14 cellular contexts compared by ENCODE assay signal in genomic region chr1:1852619-1853414, GRCh38. TPM values are rescaled to one million over a fixed set of nuclear protein-coding genes. Genes with fewer than 3 reads are reported as not detected.
A peak's percentile ranks its signal among the peaks of the same experiment; 100 is the strongest.
DNase-seq lines count a peak whose midpoint lies in the region; ATAC-seq and TF ChIP-seq lines count a peak whose summit lies in the region.
"Had no signal": no experiment of that assay in that cellular context is flagged by ENCODE, and none has a peak within 500 bp of the region (broad histone marks: within the 10 kb centered on the region; RNA-seq: fewer than 3 reads in every experiment).

No MANE protein-coding gene starts in this region.

- H3K27ac Mint-ChIP-seq in CD14-positive monocyte (peak overlapping the region in 6 of 7 donors; percentile 0 to 72 (median 30)), neural progenitor cell (peak overlapping the region; percentile 2)
- peak overlapping the region; percentile 52 for H3K27ac Mint-ChIP-seq in central memory CD8-positive, alpha-beta T cell (ENCODE audit: low read depth)

- H3K4me1 ChIP-seq in OCI-LY1 (ENCODE audit: insufficient read depth, low read length, severe bottlenecking), result peaks cover 79% of the 10 kb centered on the region
- H3K4me1 ChIP-seq in neural progenitor cell, result peaks cover 16% of the 10 kb centered on the region

- no peak for ATAC-seq in central memory CD8-positive, alpha-beta T cell (replicated peaks; ENCODE audit: extremely low read depth, poor library complexity, severe bottlenecking)
- ATAC-seq: psoas muscle had no signal

- H3K9ac ChIP-seq in OCI-LY1 (ENCODE audit: low read length), result no peak overlapping the region; the same call in 1 of the 2 replicates
- H3K9ac ChIP-seq in neural progenitor cell, result no peak overlapping the region

- H3K9me2 ChIP-seq in OCI-LY1 (ENCODE audit: low read depth, low read length), result no peaks in the 10 kb centered on the region

- no peak overlapping the region for H2AFZ ChIP-seq in OCI-LY1 (ENCODE audit: low read length)
- H2AFZ ChIP-seq in neural progenitor cell (replicated peaks), result no peak overlapping the region

- H3K4me3 Mint-ChIP-seq in CD14-positive monocyte (no peak overlapping the region), neural progenitor cell (no peak overlapping the region)
- H3K4me3 Mint-ChIP-seq in central memory CD8-positive, alpha-beta T cell, result no peak overlapping the region

- H3F3A ChIP-seq in OCI-LY1 (ENCODE audit: insufficient read depth, low read length), result peaks cover 3% of the 10 kb centered on the region; the same call in 1 of the 2 replicates
- peaks cover 37% of the 10 kb centered on the region for H3F3A ChIP-seq in neural progenitor cell (ENCODE audit: low read depth)

- H3K27me3 ChIP-seq in OCI-LY1 (ENCODE audit: insufficient read depth, low read length) (no peaks in the 10 kb centered on the region), neural progenitor cell (no peaks in the 10 kb centered on the region)

- no peaks in the 10 kb centered on the region for H3K9me3 Mint-ChIP-seq in CD14-positive monocyte
- no peaks in the 10 kb centered on the region for H3K9me3 Mint-ChIP-seq in central memory CD8-positive, alpha-beta T cell
- H3K9me3 Mint-ChIP-seq in neural progenitor cell, result no peaks in the 10 kb centered on the region

- no peaks in the 10 kb centered on the region for H4K20me1 ChIP-seq in OCI-LY1 (ENCODE audit: insufficient read depth, low read length)
- peaks cover 100% of the 10 kb centered on the region for H4K20me1 ChIP-seq in neural progenitor cell (ENCODE audit: low read depth)

- no peak for DNase-seq in CD14-positive monocyte (ENCODE audit: low spot score)
- DNase-seq in central memory CD8-positive, alpha-beta T cell (ENCODE audit: low spot score in 2 of 2), result no peak
- no peak for DNase-seq in neural progenitor cell (ENCODE audit: low spot score)
- no peak for DNase-seq in NK-92 (lab: John Stamatoyannopoulos, UW; ENCODE audit: unreplicated experiment)
- no peak for DNase-seq in activated CD8-positive, alpha-beta memory T cell treated with anti-CD3 and anti-CD28 coated beads, Interleukin-2, amount 50 U/mL, for 4 hours
- no peak for DNase-seq in SKM-1 treated with dmso at 0.1 percent for 144 hours (lab: John Stamatoyannopoulos, UW; ENCODE audit: unreplicated experiment)
- DNase-seq in NCI-H2107 (lab: John Stamatoyannopoulos, UW), result no peak
- DNase-seq: AML-193, DND-41, IMR-90, NCI-H1092, psoas muscle, T-helper 9 cell had no signal

- intact Hi-C loops in CD14-positive monocyte (cut with micrococcal nuclease), result no loop called here

- H3K4me3 ChIP-seq in OCI-LY1 (ENCODE audit: low read depth, low read length, poor library complexity, severe bottlenecking) (no peak overlapping the region), neural progenitor cell (no peak overlapping the region)
- H3K4me3 ChIP-seq: psoas muscle had no signal

- H3K4me1 Mint-ChIP-seq in CD14-positive monocyte, result peaks cover 34% of the 10 kb centered on the region
- peaks cover 65% of the 10 kb centered on the region for H3K4me1 Mint-ChIP-seq in central memory CD8-positive, alpha-beta T cell
- peaks cover 29% of the 10 kb centered on the region for H3K4me1 Mint-ChIP-seq in neural progenitor cell

- H3K4me2 ChIP-seq in OCI-LY1 (ENCODE audit: low read length) (no peak overlapping the region), neural progenitor cell (no peak overlapping the region)

- H3K27me3 Mint-ChIP-seq in CD14-positive monocyte (ENCODE audit: low read depth in 3 of 3) (peaks cover 1 to 2% (median 2%) of the 10 kb centered on the region in 3 donors), neural progenitor cell (ENCODE audit: insufficient read depth, low read depth) (peaks cover 2% of the 10 kb centered on the region)
- H3K27me3 Mint-ChIP-seq in central memory CD8-positive, alpha-beta T cell, result no peaks in the 10 kb centered on the region

- TF ChIP-seq CTCF in CD14-positive monocyte (IDR thresholded peaks at IDR 0.05), result no peak
- no peak for TF ChIP-seq CTCF in OCI-LY1 (IDR thresholded peaks at IDR 0.05; ENCODE audit: low read length)
- TF ChIP-seq CTCF in neural progenitor cell (IDR thresholded peaks at IDR 0.05), result no peak

- H3K27ac ChIP-seq in OCI-LY1 (ENCODE audit: low read depth, low read length, poor library complexity, severe bottlenecking) (peak overlapping the region; percentile 53), neural progenitor cell (no peak overlapping the region)
- H3K27ac ChIP-seq: psoas muscle had no signal

- peaks cover 11 to 42% of the 10 kb centered on the region in 2 donors for H3K36me3 Mint-ChIP-seq in CD14-positive monocyte
- H3K36me3 Mint-ChIP-seq in central memory CD8-positive, alpha-beta T cell (ENCODE audit: insufficient read depth), result peaks cover 16% of the 10 kb centered on the region
- peaks cover 20% of the 10 kb centered on the region for H3K36me3 Mint-ChIP-seq in neural progenitor cell

- H3K9me3 ChIP-seq in OCI-LY1 (ENCODE audit: low read length) (no peaks in the 10 kb centered on the region), neural progenitor cell (ENCODE audit: low read depth) (no peaks in the 10 kb centered on the region)
- H3K9me3 ChIP-seq: psoas muscle had no signal

- H3K79me2 ChIP-seq in OCI-LY1 (ENCODE audit: insufficient read depth, low read length) (peaks cover 96% of the 10 kb centered on the region), neural progenitor cell (ENCODE audit: low read depth) (peaks cover 100% of the 10 kb centered on the region)

- peaks cover 31% of the 10 kb centered on the region for H3K36me3 ChIP-seq in OCI-LY1 (ENCODE audit: insufficient read depth, low read length)
- no peaks in the 10 kb centered on the region for H3K36me3 ChIP-seq in neural progenitor cell

RNA-seq across cellular contexts. Expression of gene GNB1, which starts 38.1 kb away (rescaled TPM):
- polyA plus RNA-seq in CD14-positive monocyte, result 100 to 1,000 TPM in 1 of 2 donors, 10 to 100 TPM in 1; 41.9 to 111 TPM
- total RNA-seq in neural progenitor cell (ENCODE audit: low replicate concordance), result 175 and 197 TPM in 2 replicates

Comparison
In these comparisons a context has a peak if more than half of its experiments do, and no peak if none do; other contexts are left out.
1. H3K27ac Mint-ChIP-seq: peak in every context shown above with its lines; median percentile 52 in central memory CD8-positive, alpha-beta T cell; 30 in CD14-positive monocyte; 2 in neural progenitor cell.